ENCODE assay signal across 8 cellular contexts in the genomic region with DNA sequence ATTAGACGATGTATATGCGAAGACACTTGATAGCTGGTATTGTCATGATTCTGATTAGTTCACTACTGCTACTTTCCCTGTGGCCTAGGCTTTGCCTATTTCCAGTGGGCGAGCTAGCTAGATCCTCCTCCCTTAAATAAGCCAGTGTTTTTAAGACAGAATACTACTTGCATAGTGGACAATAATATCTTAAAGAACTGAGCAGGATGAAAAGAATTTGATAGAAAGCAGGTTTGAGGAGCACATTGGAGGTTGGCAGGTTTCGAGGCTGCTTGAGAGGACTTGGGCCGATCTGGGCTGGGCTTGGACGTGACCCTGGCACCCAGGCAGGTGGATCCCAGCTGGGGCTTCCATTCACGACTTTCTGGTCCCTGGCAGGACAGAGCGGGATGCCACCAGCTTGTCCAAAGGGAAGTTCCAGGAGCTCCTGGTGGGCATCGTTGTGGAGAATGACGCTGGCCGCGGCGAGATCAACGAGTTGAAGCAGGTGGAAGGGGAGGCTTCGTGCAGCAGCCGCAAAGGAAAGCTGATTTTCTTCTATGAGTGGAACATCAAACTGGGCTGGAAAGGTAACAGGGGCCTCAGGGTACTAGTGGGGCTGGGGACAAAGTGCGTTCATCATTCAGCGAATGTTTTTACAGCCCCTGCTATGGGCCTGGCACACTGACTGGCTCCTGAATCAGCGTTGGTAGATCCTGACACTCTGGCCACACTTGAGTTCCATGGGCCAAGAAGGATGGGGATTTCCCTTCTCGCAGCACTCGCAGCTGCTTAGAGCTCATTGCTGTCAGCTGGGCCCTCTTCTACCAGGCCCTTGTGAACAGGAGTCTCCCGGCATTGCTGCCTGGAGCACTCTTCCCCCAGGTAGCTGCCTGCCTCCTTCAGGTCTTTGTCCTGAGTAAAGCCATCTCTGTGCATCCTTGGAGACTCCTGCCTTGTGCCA. TPM values are rescaled to one million over a fixed set of nuclear protein-coding genes. Genes with fewer than 3 reads are reported as not detected.
DNase-seq lines count a peak whose midpoint lies in the region; ATAC-seq and TF ChIP-seq lines count a peak whose summit lies in the region.

No MANE protein-coding gene starts in this region.

- H3K4me3 ChIP-seq in PC-9 (peak overlapping the region; percentile 62), endocrine pancreas (ENCODE audit: control insufficient read depth, insufficient read depth, low read length) (no peak overlapping the region), trophoblast cell (ENCODE audit: low read depth, low read length) (no peak overlapping the region)
- no peak overlapping the region for H3K4me3 ChIP-seq in effector memory CD4-positive, alpha-beta T cell (ENCODE audit: insufficient read depth, low read depth, low read length, poor library complexity, severe bottlenecking)

- no peaks in the 10 kb centered on the region for H3F3A ChIP-seq in PC-9 (ENCODE audit: insufficient read depth, low read depth)

- peak overlapping the region; percentile 75 for H2AK5ac ChIP-seq in trophoblast cell (ENCODE audit: low read length)

- H4K20me1 ChIP-seq in PC-9 (ENCODE audit: insufficient read depth), result 0 out of 2 replicates have a peak, but pooled peaks cover 7% of the 10 kb centered on the region

- H3K14ac ChIP-seq in trophoblast cell (ENCODE audit: low read length), result peak overlapping the region; percentile 2

- TF ChIP-seq CTCF in GM10266 (IDR thresholded peaks at IDR 0.05; ENCODE audit: control insufficient read depth, insufficient read depth, low read depth, missing control alignments), result no peak
- no peak for TF ChIP-seq CTCF in PC-9 (conservative IDR thresholded peaks at IDR 0.05)

- CTCF ChIA-PET in PC-9 (lab: Charles Lee), result no interaction called here

- H3K36me3 ChIP-seq in PC-9 (ENCODE audit: low read depth) (peaks cover 43% of the 10 kb centered on the region), endocrine pancreas (ENCODE audit: control insufficient read depth, insufficient read depth, low read length) (peaks cover 2% of the 10 kb centered on the region), trophoblast cell (ENCODE audit: control insufficient read depth in 1 of 2, insufficient read depth in 2 of 2, low read length in 2 of 2) (peaks cover 12 to 22% of the 10 kb centered on the region in 2 experiments)
- peaks cover 29% of the 10 kb centered on the region for H3K36me3 ChIP-seq in effector memory CD4-positive, alpha-beta T cell (ENCODE audit: control insufficient read depth, insufficient read depth, low read length)

- H2BK120ac ChIP-seq in trophoblast cell (ENCODE audit: insufficient read depth, low read length, poor library complexity), result no peak overlapping the region

- peak overlapping the region; percentile 10 for H3K4ac ChIP-seq in trophoblast cell (ENCODE audit: low read depth, low read length)

- H3K18ac ChIP-seq in trophoblast cell (ENCODE audit: low read length), result no peak overlapping the region

- DNase-seq in GM10266 (ENCODE audit: extremely low spot score) (peak; percentile 51), PC-9 (no peak), trophoblast cell (no peak), NCI-H1105 treated with DMSO at 0.1 percent for 48 hours (lab: John Stamatoyannopoulos, UW) (no peak)
- DNase-seq in effector memory CD4-positive, alpha-beta T cell, result no peak

- no peak overlapping the region for H2BK5ac ChIP-seq in trophoblast cell (ENCODE audit: low read depth, low read length, poor library complexity)

- H4K8ac ChIP-seq in trophoblast cell (ENCODE audit: low read depth, low read length), result no peak overlapping the region

- H3K27ac ChIP-seq in PC-9 (peak overlapping the region; percentile 89; the same call in 1 of the 2 replicates), trophoblast cell (ENCODE audit: low read depth, low read length) (no peak overlapping the region)
- H3K27ac ChIP-seq in effector memory CD4-positive, alpha-beta T cell (ENCODE audit: insufficient read depth, low read length, poor library complexity, severe bottlenecking), result no peak overlapping the region

- no peak overlapping the region for H3K23ac ChIP-seq in trophoblast cell (ENCODE audit: low read length)

- H3K4me2 ChIP-seq in PC-9 (peak overlapping the region; percentile 97), trophoblast cell (ENCODE audit: low read length) (peak overlapping the region; percentile 72)

- H3K79me1 ChIP-seq in trophoblast cell (ENCODE audit: low read length), result peaks cover 12% of the 10 kb centered on the region

- H2BK12ac ChIP-seq in trophoblast cell (ENCODE audit: low read length), result no peak overlapping the region

- H4K12ac ChIP-seq in trophoblast cell (ENCODE audit: low read depth, low read length), result peak overlapping the region; percentile 1

- BruUV-seq in PC-9 (replicated peaks; lab: Mats Ljungman, UMichigan), result no TSS peak

- H3K79me2 ChIP-seq in PC-9 (ENCODE audit: low read depth) (peaks cover 38% of the 10 kb centered on the region), trophoblast cell (ENCODE audit: control insufficient read depth, insufficient read depth, low read length, poor library complexity) (peaks cover 11% of the 10 kb centered on the region)

- H3K9me2 ChIP-seq in PC-9 (ENCODE audit: insufficient read depth), result no peaks in the 10 kb centered on the region

- H2AFZ ChIP-seq in PC-9 (no peak overlapping the region), trophoblast cell (ENCODE audit: insufficient read depth, low read length, poor library complexity) (no peak overlapping the region)

- H3K27me3 ChIP-seq in PC-9 (ENCODE audit: insufficient read depth, low read depth) (no peaks in the 10 kb centered on the region), endocrine pancreas (ENCODE audit: control insufficient read depth, insufficient read depth, low read length) (no peaks in the 10 kb centered on the region), trophoblast cell (ENCODE audit: insufficient read depth, low read length) (no peaks in the 10 kb centered on the region)
- no peaks in the 10 kb centered on the region for H3K27me3 ChIP-seq in effector memory CD4-positive, alpha-beta T cell (replicated peaks; ENCODE audit: control insufficient read depth, insufficient read depth, low read length, poor library complexity, severe bottlenecking)

- H3K9me3 ChIP-seq in PC-9 (ENCODE audit: insufficient read depth, low read depth) (no peaks in the 10 kb centered on the region; the same call in 1 of the 2 replicates), endocrine pancreas (ENCODE audit: control insufficient read depth, low read length) (no peaks in the 10 kb centered on the region), trophoblast cell (ENCODE audit: insufficient read depth, low read depth, low read length) (no peaks in the 10 kb centered on the region)
- no peaks in the 10 kb centered on the region for H3K9me3 ChIP-seq in effector memory CD4-positive, alpha-beta T cell (ENCODE audit: control insufficient read depth, low read length)

- peak overlapping the region; percentile 60 for H3K9ac ChIP-seq in endocrine pancreas (ENCODE audit: control insufficient read depth, insufficient read depth, low read length)
- no peak overlapping the region for H3K9ac ChIP-seq in trophoblast cell (ENCODE audit: low read length)

- intact Hi-C loops in PC-9 (cut with micrococcal nuclease; ENCODE audit: unreplicated experiment), result loop anchor here (10.0 kb wide), 1 partner anchor 164 kb away; a partner anchor contains a TSS

- no CpG with 5 or more reads among the region's 22 CpGs for WGBS in trophoblast cell (ENCODE audit: extremely low coverage, insufficient coverage, insufficient read length)

- no peak overlapping the region for H4K91ac ChIP-seq in trophoblast cell (ENCODE audit: low read depth, low read length)

- H3K4me1 ChIP-seq in PC-9 (replicated peaks; ENCODE audit: insufficient read depth), result peaks cover 29% of the 10 kb centered on the region
- peaks cover 7% of the 10 kb centered on the region for H3K4me1 ChIP-seq in endocrine pancreas (ENCODE audit: control insufficient read depth, insufficient read depth, low read length)
- peaks cover 19 to 24% of the 10 kb centered on the region in 2 experiments for H3K4me1 ChIP-seq in trophoblast cell (ENCODE audit: control insufficient read depth in 1 of 2, insufficient read depth in 2 of 2, low read length in 2 of 2)
- peaks cover 26% of the 10 kb centered on the region for H3K4me1 ChIP-seq in effector memory CD4-positive, alpha-beta T cell (ENCODE audit: control insufficient read depth, insufficient read depth, low read length, poor library complexity, severe bottlenecking)

- POLR2A ChIA-PET in PC-9 (lab: Charles Lee; ENCODE audit: unreplicated experiment), result interaction anchor here (0.6 kb wide), 3 partner anchors 72 to 595 kb away, joined by 4 to 6 read pairs (median 4); no protein-coding TSS in a partner anchor

- ATAC-seq in GM21381 (IDR thresholded peaks at IDR 0.05; ENCODE audit: unreplicated experiment) (no peak), HG02852 (IDR thresholded peaks at IDR 0.05; ENCODE audit: unreplicated experiment) (no peak)

RNA-seq across cellular contexts. Expression of a gene that starts 16.9 kb away (rescaled TPM):
- total RNA-seq in PC-9 (2021), result 19.2 and 22.6 TPM in 2 replicates
- polyA plus RNA-seq in trophoblast cell (2013), result 19.5 and 20.7 TPM in 2 replicates
